Comparison of ENCODE assay signal across 1 cellular context in genomic region chr1:51284487-51284954, GRCh38.
TF ChIP-seq lines count a peak whose summit lies in the region.

No MANE protein-coding gene starts in this region.

TF ChIP-seq in K562, 482 proteins besides CTCF, POLR2A, EP300 and RAD21 (continued from another document and continues in another):
- TF ChIP-seq ZNF655 (CRISPR knock-in tag; IDR thresholded peaks at IDR 0.05), result no peak
- TF ChIP-seq, protein P1, sequence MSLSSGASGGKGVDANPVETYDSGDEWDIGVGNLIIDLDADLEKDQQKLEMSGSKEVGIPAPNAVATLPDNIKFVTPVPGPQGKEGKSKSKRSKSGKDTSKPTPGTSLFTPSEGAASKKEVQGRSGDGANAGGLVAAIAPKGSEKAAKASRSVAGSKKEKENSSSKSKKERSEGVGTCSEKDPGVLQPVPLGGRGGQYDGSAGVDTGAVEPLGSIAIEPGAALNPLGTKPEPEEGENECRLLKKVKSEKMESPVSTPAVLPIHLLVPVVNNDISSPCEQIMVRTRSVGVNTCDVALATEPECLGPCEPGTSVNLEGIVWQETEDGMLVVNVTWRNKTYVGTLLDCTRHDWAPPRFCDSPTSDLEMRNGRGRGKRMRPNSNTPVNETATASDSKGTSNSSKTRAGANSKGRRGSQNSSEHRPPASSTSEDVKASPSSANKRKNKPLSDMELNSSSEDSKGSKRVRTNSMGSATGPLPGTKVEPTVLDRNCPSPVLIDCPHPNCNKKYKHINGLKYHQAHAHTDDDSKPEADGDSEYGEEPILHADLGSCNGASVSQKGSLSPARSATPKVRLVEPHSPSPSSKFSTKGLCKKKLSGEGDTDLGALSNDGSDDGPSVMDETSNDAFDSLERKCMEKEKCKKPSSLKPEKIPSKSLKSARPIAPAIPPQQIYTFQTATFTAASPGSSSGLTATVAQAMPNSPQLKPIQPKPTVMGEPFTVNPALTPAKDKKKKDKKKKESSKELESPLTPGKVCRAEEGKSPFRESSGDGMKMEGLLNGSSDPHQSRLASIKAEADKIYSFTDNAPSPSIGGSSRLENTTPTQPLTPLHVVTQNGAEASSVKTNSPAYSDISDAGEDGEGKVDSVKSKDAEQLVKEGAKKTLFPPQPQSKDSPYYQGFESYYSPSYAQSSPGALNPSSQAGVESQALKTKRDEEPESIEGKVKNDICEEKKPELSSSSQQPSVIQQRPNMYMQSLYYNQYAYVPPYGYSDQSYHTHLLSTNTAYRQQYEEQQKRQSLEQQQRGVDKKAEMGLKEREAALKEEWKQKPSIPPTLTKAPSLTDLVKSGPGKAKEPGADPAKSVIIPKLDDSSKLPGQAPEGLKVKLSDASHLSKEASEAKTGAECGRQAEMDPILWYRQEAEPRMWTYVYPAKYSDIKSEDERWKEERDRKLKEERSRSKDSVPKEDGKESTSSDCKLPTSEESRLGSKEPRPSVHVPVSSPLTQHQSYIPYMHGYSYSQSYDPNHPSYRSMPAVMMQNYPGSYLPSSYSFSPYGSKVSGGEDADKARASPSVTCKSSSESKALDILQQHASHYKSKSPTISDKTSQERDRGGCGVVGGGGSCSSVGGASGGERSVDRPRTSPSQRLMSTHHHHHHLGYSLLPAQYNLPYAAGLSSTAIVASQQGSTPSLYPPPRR (CRISPR knock-in tag; IDR thresholded peaks at IDR 0.05; ENCODE audit: borderline replicate concordance), result no peak
- peak; percentile 91 for TF ChIP-seq GATAD2A (IDR thresholded peaks at IDR 0.05)
- TF ChIP-seq CHD2 (IDR thresholded peaks at IDR 0.05; ENCODE audit: low read depth, low read length), result no peak
- TF ChIP-seq, protein P2, sequence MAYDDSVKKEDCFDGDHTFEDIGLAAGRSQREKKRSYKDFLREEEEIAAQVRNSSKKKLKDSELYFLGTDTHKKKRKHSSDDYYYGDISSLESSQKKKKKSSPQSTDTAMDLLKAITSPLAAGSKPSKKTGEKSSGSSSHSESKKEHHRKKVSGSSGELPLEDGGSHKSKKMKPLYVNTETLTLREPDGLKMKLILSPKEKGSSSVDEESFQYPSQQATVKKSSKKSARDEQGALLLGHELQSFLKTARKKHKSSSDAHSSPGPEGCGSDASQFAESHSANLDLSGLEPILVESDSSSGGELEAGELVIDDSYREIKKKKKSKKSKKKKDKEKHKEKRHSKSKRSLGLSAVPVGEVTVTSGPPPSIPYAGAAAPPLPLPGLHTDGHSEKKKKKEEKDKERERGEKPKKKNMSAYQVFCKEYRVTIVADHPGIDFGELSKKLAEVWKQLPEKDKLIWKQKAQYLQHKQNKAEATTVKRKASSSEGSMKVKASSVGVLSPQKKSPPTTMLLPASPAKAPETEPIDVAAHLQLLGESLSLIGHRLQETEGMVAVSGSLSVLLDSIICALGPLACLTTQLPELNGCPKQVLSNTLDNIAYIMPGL (CRISPR knock-in tag; IDR thresholded peaks at IDR 0.05), result no peak
- TF ChIP-seq CSDE1 (IDR thresholded peaks at IDR 0.05), result no peak
- TF ChIP-seq, protein P3, sequence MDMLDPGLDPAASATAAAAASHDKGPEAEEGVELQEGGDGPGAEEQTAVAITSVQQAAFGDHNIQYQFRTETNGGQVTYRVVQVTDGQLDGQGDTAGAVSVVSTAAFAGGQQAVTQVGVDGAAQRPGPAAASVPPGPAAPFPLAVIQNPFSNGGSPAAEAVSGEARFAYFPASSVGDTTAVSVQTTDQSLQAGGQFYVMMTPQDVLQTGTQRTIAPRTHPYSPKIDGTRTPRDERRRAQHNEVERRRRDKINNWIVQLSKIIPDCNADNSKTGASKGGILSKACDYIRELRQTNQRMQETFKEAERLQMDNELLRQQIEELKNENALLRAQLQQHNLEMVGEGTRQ (CRISPR knock-in tag; IDR thresholded peaks at IDR 0.05), result no peak
- TF ChIP-seq, protein P4, sequence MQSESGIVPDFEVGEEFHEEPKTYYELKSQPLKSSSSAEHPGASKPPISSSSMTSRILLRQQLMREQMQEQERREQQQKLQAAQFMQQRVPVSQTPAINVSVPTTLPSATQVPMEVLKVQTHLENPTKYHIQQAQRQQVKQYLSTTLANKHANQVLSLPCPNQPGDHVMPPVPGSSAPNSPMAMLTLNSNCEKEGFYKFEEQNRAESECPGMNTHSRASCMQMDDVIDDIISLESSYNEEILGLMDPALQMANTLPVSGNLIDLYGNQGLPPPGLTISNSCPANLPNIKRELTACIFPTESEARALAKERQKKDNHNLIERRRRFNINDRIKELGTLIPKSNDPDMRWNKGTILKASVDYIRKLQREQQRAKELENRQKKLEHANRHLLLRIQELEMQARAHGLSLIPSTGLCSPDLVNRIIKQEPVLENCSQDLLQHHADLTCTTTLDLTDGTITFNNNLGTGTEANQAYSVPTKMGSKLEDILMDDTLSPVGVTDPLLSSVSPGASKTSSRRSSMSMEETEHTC (IDR thresholded peaks at IDR 0.05), result peak; percentile 67; the same call in 1 of the 2 replicates
- TF ChIP-seq E2F3 (CRISPR knock-in tag; IDR thresholded peaks at IDR 0.05), result no peak
- TF ChIP-seq, protein P5, sequence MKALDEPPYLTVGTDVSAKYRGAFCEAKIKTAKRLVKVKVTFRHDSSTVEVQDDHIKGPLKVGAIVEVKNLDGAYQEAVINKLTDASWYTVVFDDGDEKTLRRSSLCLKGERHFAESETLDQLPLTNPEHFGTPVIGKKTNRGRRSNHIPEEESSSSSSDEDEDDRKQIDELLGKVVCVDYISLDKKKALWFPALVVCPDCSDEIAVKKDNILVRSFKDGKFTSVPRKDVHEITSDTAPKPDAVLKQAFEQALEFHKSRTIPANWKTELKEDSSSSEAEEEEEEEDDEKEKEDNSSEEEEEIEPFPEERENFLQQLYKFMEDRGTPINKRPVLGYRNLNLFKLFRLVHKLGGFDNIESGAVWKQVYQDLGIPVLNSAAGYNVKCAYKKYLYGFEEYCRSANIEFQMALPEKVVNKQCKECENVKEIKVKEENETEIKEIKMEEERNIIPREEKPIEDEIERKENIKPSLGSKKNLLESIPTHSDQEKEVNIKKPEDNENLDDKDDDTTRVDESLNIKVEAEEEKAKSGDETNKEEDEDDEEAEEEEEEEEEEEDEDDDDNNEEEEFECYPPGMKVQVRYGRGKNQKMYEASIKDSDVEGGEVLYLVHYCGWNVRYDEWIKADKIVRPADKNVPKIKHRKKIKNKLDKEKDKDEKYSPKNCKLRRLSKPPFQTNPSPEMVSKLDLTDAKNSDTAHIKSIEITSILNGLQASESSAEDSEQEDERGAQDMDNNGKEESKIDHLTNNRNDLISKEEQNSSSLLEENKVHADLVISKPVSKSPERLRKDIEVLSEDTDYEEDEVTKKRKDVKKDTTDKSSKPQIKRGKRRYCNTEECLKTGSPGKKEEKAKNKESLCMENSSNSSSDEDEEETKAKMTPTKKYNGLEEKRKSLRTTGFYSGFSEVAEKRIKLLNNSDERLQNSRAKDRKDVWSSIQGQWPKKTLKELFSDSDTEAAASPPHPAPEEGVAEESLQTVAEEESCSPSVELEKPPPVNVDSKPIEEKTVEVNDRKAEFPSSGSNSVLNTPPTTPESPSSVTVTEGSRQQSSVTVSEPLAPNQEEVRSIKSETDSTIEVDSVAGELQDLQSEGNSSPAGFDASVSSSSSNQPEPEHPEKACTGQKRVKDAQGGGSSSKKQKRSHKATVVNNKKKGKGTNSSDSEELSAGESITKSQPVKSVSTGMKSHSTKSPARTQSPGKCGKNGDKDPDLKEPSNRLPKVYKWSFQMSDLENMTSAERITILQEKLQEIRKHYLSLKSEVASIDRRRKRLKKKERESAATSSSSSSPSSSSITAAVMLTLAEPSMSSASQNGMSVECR (CRISPR knock-in tag; IDR thresholded peaks at IDR 0.05), result no peak
- peak; percentile 98 for TF ChIP-seq KLF16 (IDR thresholded peaks at IDR 0.05)
- TF ChIP-seq MYNN (IDR thresholded peaks at IDR 0.05), result peak; percentile 94
- TF ChIP-seq MYNN (CRISPR knock-in tag; IDR thresholded peaks at IDR 0.05), result no peak
- no peak for TF ChIP-seq TFAM (CRISPR knock-in tag; conservative IDR thresholded peaks at IDR 0.05)
- no peak for TF ChIP-seq HMG20B (CRISPR knock-in tag; IDR thresholded peaks at IDR 0.05)
- TF ChIP-seq, protein P6, sequence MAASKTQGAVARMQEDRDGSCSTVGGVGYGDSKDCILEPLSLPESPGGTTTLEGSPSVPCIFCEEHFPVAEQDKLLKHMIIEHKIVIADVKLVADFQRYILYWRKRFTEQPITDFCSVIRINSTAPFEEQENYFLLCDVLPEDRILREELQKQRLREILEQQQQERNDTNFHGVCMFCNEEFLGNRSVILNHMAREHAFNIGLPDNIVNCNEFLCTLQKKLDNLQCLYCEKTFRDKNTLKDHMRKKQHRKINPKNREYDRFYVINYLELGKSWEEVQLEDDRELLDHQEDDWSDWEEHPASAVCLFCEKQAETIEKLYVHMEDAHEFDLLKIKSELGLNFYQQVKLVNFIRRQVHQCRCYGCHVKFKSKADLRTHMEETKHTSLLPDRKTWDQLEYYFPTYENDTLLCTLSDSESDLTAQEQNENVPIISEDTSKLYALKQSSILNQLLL (CRISPR knock-in tag; IDR thresholded peaks at IDR 0.05; ENCODE audit: borderline replicate concordance), result no peak
- TF ChIP-seq POLR3G (IDR thresholded peaks at IDR 0.05; ENCODE audit: extremely low read depth, insufficient read length, insufficient replicate concordance), result no peak
- TF ChIP-seq, protein P7, sequence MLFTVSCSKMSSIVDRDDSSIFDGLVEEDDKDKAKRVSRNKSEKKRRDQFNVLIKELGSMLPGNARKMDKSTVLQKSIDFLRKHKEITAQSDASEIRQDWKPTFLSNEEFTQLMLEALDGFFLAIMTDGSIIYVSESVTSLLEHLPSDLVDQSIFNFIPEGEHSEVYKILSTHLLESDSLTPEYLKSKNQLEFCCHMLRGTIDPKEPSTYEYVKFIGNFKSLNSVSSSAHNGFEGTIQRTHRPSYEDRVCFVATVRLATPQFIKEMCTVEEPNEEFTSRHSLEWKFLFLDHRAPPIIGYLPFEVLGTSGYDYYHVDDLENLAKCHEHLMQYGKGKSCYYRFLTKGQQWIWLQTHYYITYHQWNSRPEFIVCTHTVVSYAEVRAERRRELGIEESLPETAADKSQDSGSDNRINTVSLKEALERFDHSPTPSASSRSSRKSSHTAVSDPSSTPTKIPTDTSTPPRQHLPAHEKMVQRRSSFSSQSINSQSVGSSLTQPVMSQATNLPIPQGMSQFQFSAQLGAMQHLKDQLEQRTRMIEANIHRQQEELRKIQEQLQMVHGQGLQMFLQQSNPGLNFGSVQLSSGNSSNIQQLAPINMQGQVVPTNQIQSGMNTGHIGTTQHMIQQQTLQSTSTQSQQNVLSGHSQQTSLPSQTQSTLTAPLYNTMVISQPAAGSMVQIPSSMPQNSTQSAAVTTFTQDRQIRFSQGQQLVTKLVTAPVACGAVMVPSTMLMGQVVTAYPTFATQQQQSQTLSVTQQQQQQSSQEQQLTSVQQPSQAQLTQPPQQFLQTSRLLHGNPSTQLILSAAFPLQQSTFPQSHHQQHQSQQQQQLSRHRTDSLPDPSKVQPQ (CRISPR knock-in tag; IDR thresholded peaks at IDR 0.05; ENCODE audit: borderline replicate concordance), result no peak
- TF ChIP-seq TEAD1 (CRISPR knock-in tag; IDR thresholded peaks at IDR 0.05), result 0 out of 4 replicates have a peak, but pooled peaks of 1 of the 2 experiments have one; percentile 73
- no peak for TF ChIP-seq ELF2 (CRISPR knock-in tag; IDR thresholded peaks at IDR 0.05)
- peak; percentile 99 for TF ChIP-seq TEAD4 (IDR thresholded peaks at IDR 0.05; ENCODE audit: low read length)
- no peak for TF ChIP-seq TEAD4 (CRISPR knock-in tag; IDR thresholded peaks at IDR 0.05; ENCODE audit: borderline replicate concordance)
- TF ChIP-seq YBX1 (IDR thresholded peaks at IDR 0.05), result no peak
- peak; percentile 35; the same call in 1 of the 2 replicates for TF ChIP-seq ZNF75A (CRISPR knock-in tag; IDR thresholded peaks at IDR 0.05)
- peak; percentile 67 for TF ChIP-seq MEF2D (tag; conservative IDR thresholded peaks at IDR 0.05; ENCODE audit: low read depth)
- peak in 1 of 3 experiments; percentile 15 for TF ChIP-seq YY1 (IDR thresholded peaks at IDR 0.05; ENCODE audit: borderline replicate concordance in 1 of 3, control insufficient read depth in 1 of 3, extremely low read depth in 1 of 3, insufficient read depth in 3 of 3, insufficient read length in 1 of 3, insufficient replicate concordance in 2 of 3, low read depth in 1 of 3, low read length in 2 of 3)
- peak; percentile 93 to 98 for TF ChIP-seq TBL1XR1 (IDR thresholded peaks at IDR 0.05; ENCODE audit: low read length in 2 of 2)
- TF ChIP-seq FIP1L1 (IDR thresholded peaks at IDR 0.05; ENCODE audit: low read depth, low read length, poor library complexity, severe bottlenecking), result no peak
- TF ChIP-seq PML (IDR thresholded peaks at IDR 0.05; ENCODE audit: low read length), result peak; percentile 97
- peak; percentile 75 for TF ChIP-seq CEBPB (tag; IDR thresholded peaks at IDR 0.05)
- peak; percentile 95 to 99 for TF ChIP-seq RCOR1 (IDR thresholded peaks at IDR 0.05; ENCODE audit: borderline replicate concordance in 1 of 2, low read depth in 2 of 2, low read length in 2 of 2)
- no peak for TF ChIP-seq KAT8 (IDR thresholded peaks at IDR 0.05; ENCODE audit: low read depth)
- TF ChIP-seq SREBF2 (CRISPR knock-in tag; IDR thresholded peaks at IDR 0.05), result no peak
- TF ChIP-seq ZBTB17 (CRISPR knock-in tag; IDR thresholded peaks at IDR 0.05), result 0 out of 2 replicates have a peak, but pooled peaks have one; percentile 69
- TF ChIP-seq, protein P8, sequence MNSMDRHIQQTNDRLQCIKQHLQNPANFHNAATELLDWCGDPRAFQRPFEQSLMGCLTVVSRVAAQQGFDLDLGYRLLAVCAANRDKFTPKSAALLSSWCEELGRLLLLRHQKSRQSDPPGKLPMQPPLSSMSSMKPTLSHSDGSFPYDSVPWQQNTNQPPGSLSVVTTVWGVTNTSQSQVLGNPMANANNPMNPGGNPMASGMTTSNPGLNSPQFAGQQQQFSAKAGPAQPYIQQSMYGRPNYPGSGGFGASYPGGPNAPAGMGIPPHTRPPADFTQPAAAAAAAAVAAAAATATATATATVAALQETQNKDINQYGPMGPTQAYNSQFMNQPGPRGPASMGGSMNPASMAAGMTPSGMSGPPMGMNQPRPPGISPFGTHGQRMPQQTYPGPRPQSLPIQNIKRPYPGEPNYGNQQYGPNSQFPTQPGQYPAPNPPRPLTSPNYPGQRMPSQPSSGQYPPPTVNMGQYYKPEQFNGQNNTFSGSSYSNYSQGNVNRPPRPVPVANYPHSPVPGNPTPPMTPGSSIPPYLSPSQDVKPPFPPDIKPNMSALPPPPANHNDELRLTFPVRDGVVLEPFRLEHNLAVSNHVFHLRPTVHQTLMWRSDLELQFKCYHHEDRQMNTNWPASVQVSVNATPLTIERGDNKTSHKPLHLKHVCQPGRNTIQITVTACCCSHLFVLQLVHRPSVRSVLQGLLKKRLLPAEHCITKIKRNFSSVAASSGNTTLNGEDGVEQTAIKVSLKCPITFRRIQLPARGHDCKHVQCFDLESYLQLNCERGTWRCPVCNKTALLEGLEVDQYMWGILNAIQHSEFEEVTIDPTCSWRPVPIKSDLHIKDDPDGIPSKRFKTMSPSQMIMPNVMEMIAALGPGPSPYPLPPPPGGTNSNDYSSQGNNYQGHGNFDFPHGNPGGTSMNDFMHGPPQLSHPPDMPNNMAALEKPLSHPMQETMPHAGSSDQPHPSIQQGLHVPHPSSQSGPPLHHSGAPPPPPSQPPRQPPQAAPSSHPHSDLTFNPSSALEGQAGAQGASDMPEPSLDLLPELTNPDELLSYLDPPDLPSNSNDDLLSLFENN (IDR thresholded peaks at IDR 0.05; ENCODE audit: low read depth in 2 of 2, low read length in 2 of 2), result peak in 1 of 2 experiments; percentile 98; a peak in 2 of 4 replicates
